8 cellular contexts compared by ENCODE assay signal in genomic region chr18:50879302-50880107, GRCh38. TPM values are rescaled to one million over a fixed set of nuclear protein-coding genes. Genes with fewer than 3 reads are reported as not detected.
A peak's percentile ranks its signal among the peaks of the same experiment; 100 is the strongest.
DNase-seq lines count a peak whose midpoint lies in the region; ATAC-seq and TF ChIP-seq lines count a peak whose summit lies in the region.

No MANE protein-coding gene starts in this region.

- peaks cover 51% of the 10 kb centered on the region for H3K79me2 ChIP-seq in GM23338 (replicated peaks; ENCODE audit: insufficient read depth)
- H3K79me2 ChIP-seq in Loucy (ENCODE audit: insufficient read depth, low read length) = peaks cover 53% of the 10 kb centered on the region
- peaks cover 8% of the 10 kb centered on the region for H3K79me2 ChIP-seq in mesendoderm (ENCODE audit: control insufficient read depth, insufficient read depth, low read length)

- TF ChIP-seq CTCF in GM23338 (conservative IDR thresholded peaks at IDR 0.05; ENCODE audit: low read depth in 2 of 2) = no peak
- TF ChIP-seq CTCF in Loucy (conservative IDR thresholded peaks at IDR 0.05; ENCODE audit: low read length) = no peak
- no peak for TF ChIP-seq CTCF in WI38 (IDR thresholded peaks at IDR 0.05; ENCODE audit: low read depth, low read length)

- H3K56ac ChIP-seq in mesendoderm (ENCODE audit: low read length) = peak overlapping the region; percentile 91

- DNase-seq in GM23338 (ENCODE audit: low spot score) (no peak), mesendoderm (peak; percentile 69), NCI-H1048 (lab: John Stamatoyannopoulos, UW) (no peak)
- DNase-seq in effector memory CD8-positive, alpha-beta T cell = peak; percentile 35 to 52 (median 40)
- DNase-seq in stimulated activated naive CD8-positive, alpha-beta T cell treated with anti-CD3 and anti-CD28 coated beads, Interleukin-15, amount 100 ng/mL, for 72 hours = peak in 1 of 2 donors; percentile 42

- peak overlapping the region; percentile 92 for H3K4me3 Mint-ChIP-seq in GM23338
- H3K4me3 Mint-ChIP-seq in effector memory CD8-positive, alpha-beta T cell = peak overlapping the region; percentile 96 to 98
- peak overlapping the region; percentile 84 to 96 for H3K4me3 Mint-ChIP-seq in stimulated activated naive CD8-positive, alpha-beta T cell treated with anti-CD3 and anti-CD28 coated beads, Interleukin-15, amount 100 ng/mL, for 72 hours

- H3K36me3 ChIP-seq in GM23338 (ENCODE audit: insufficient read depth) (no peaks in the 10 kb centered on the region), Loucy (ENCODE audit: insufficient read depth, low read length) (no peaks in the 10 kb centered on the region), mesendoderm (ENCODE audit: control insufficient read depth, insufficient read depth, low read length) (no peaks in the 10 kb centered on the region)

- H3K27ac ChIP-seq in GM23338 (ENCODE audit: low read depth) (0 out of 2 replicates have a peak overlapping the region, but pooled peaks have one; percentile 68), mesendoderm (ENCODE audit: low read depth, low read length) (peak overlapping the region; percentile 93)

- no peak overlapping the region for H2BK5ac ChIP-seq in mesendoderm (ENCODE audit: low read length)

- H3K4me1 Mint-ChIP-seq in GM23338 = peaks cover 15% of the 10 kb centered on the region
- peaks cover 19 to 27% of the 10 kb centered on the region in 2 donors for H3K4me1 Mint-ChIP-seq in effector memory CD8-positive, alpha-beta T cell (ENCODE audit: low read depth in 2 of 2)
- peaks cover 25% of the 10 kb centered on the region for H3K4me1 Mint-ChIP-seq in stimulated activated naive CD8-positive, alpha-beta T cell treated with anti-CD3 and anti-CD28 coated beads, Interleukin-15, amount 100 ng/mL, for 72 hours

- H3K23ac ChIP-seq in mesendoderm (ENCODE audit: low read length) = peak overlapping the region; percentile 45

- no peak overlapping the region for H2AK5ac ChIP-seq in mesendoderm (ENCODE audit: low read length)

- H3F3A ChIP-seq in GM23338 (replicated peaks; ENCODE audit: low read depth) (0 out of 2 replicates have a peak, but pooled peaks cover 2% of the 10 kb centered on the region), Loucy (ENCODE audit: low read depth) (no peaks in the 10 kb centered on the region)

- no CpG with 5 or more reads among the region's 61 CpGs for WGBS in mesendoderm (ENCODE audit: extremely low coverage, insufficient coverage, low lambda C conversion rate)

- H3K4me3 ChIP-seq in GM08714 (ENCODE audit: low read length) (peak overlapping the region; percentile 93), GM23338 (peak overlapping the region; percentile 91), Loucy (ENCODE audit: low read length, poor library complexity, severe bottlenecking) (peak overlapping the region; percentile 79), WI38 (ENCODE audit: low read depth, low read length) (peak overlapping the region; percentile 85), mesendoderm (ENCODE audit: low read length) (peak overlapping the region; percentile 70)

- H3K27ac Mint-ChIP-seq in GM23338 = peak overlapping the region; percentile 88
- peak overlapping the region; percentile 98 to 99 for H3K27ac Mint-ChIP-seq in effector memory CD8-positive, alpha-beta T cell
- H3K27ac Mint-ChIP-seq in stimulated activated naive CD8-positive, alpha-beta T cell treated with anti-CD3 and anti-CD28 coated beads, Interleukin-15, amount 100 ng/mL, for 72 hours = peak overlapping the region; percentile 97 to 100

- H2AFZ ChIP-seq in GM23338 (peak overlapping the region; percentile 82), Loucy (ENCODE audit: low read length) (peak overlapping the region; percentile 64)

- 0 out of 2 replicates have a peak, but pooled peaks cover 4% of the 10 kb centered on the region for H3K9me2 ChIP-seq in GM23338 (ENCODE audit: insufficient read depth)
- no peaks in the 10 kb centered on the region for H3K9me2 ChIP-seq in Loucy (replicated peaks; ENCODE audit: low read depth, low read length)

- peak overlapping the region; percentile 80 for H3K9ac ChIP-seq in Loucy (ENCODE audit: low read depth, low read length, poor library complexity, severe bottlenecking)
- peak overlapping the region; percentile 77 for H3K9ac ChIP-seq in mesendoderm (ENCODE audit: low read length)

- H3K4me2 ChIP-seq in GM23338 = peak overlapping the region; percentile 97
- peak overlapping the region; percentile 85 for H3K4me2 ChIP-seq in Loucy (ENCODE audit: low read depth, low read length, poor library complexity, severe bottlenecking)
- peak overlapping the region; percentile 81 for H3K4me2 ChIP-seq in mesendoderm (ENCODE audit: low read length)

- H2BK15ac ChIP-seq in mesendoderm (replicated peaks; ENCODE audit: low read depth) = no peak overlapping the region

- H3K18ac ChIP-seq in mesendoderm (ENCODE audit: low read length) = peak overlapping the region; percentile 72

- H3K27me3 Mint-ChIP-seq in GM23338 (ENCODE audit: insufficient read depth, low read depth, poor library complexity) = peaks cover 5% of the 10 kb centered on the region
- H3K27me3 Mint-ChIP-seq in effector memory CD8-positive, alpha-beta T cell = no peaks in the 10 kb centered on the region
- H3K27me3 Mint-ChIP-seq in stimulated activated naive CD8-positive, alpha-beta T cell treated with anti-CD3 and anti-CD28 coated beads, Interleukin-15, amount 100 ng/mL, for 72 hours = no peaks in the 10 kb centered on the region

- no peaks in the 10 kb centered on the region for H3K9me3 ChIP-seq in Loucy (ENCODE audit: insufficient read depth, low read depth, low read length)

- H3K36me3 Mint-ChIP-seq in GM23338 (ENCODE audit: low read depth) = peaks cover 3% of the 10 kb centered on the region; the same call in 2 of the 3 replicates
- H3K36me3 Mint-ChIP-seq in effector memory CD8-positive, alpha-beta T cell (ENCODE audit: insufficient read depth) = peaks cover 19% of the 10 kb centered on the region

- no peak overlapping the region for H4K8ac ChIP-seq in mesendoderm (ENCODE audit: low read depth, low read length)

- no peak overlapping the region for H4K5ac ChIP-seq in mesendoderm (ENCODE audit: low read length)

- H3K79me1 ChIP-seq in mesendoderm (ENCODE audit: low read length) = peaks cover 2% of the 10 kb centered on the region

- no peak overlapping the region for H2BK120ac ChIP-seq in mesendoderm (ENCODE audit: low read depth, low read length)

- peak overlapping the region; percentile 47 for H3K4ac ChIP-seq in mesendoderm (ENCODE audit: low read depth, low read length)

- no peaks in the 10 kb centered on the region; the same call in 2 of the 3 replicates for H3K9me3 Mint-ChIP-seq in GM23338
- no peaks in the 10 kb centered on the region for H3K9me3 Mint-ChIP-seq in effector memory CD8-positive, alpha-beta T cell
- H3K9me3 Mint-ChIP-seq in stimulated activated naive CD8-positive, alpha-beta T cell treated with anti-CD3 and anti-CD28 coated beads, Interleukin-15, amount 100 ng/mL, for 72 hours = no peaks in the 10 kb centered on the region

- H3K4me1 ChIP-seq in GM23338 (ENCODE audit: insufficient read depth) = peaks cover 17% of the 10 kb centered on the region
- peaks cover 33% of the 10 kb centered on the region for H3K4me1 ChIP-seq in Loucy (ENCODE audit: insufficient read depth, low read length, poor library complexity, severe bottlenecking)
- H3K4me1 ChIP-seq in mesendoderm (ENCODE audit: control insufficient read depth, low read depth, low read length) = peaks cover 3% of the 10 kb centered on the region

- ATAC-seq in GM23338 = peak; percentile 60; the same call in 2 of the 3 replicates
- ATAC-seq in effector memory CD8-positive, alpha-beta T cell (replicated peaks) = peak; percentile 58
- peak; percentile 36 for ATAC-seq in stimulated activated naive CD8-positive, alpha-beta T cell treated with anti-CD3 and anti-CD28 coated beads, Interleukin-15, amount 100 ng/mL, for 72 hours

- H3K27me3 ChIP-seq in GM23338 (ENCODE audit: insufficient read depth) (no peaks in the 10 kb centered on the region), Loucy (ENCODE audit: insufficient read depth, low read length, poor library complexity, severe bottlenecking) (no peaks in the 10 kb centered on the region), mesendoderm (ENCODE audit: insufficient read depth, low read length, poor library complexity) (no peaks in the 10 kb centered on the region)

- H4K20me1 ChIP-seq in GM23338 (replicated peaks; ENCODE audit: insufficient read depth) = peaks cover 16% of the 10 kb centered on the region
- H4K20me1 ChIP-seq in Loucy (ENCODE audit: insufficient read depth, low read length, poor library complexity, severe bottlenecking) = peaks cover 32% of the 10 kb centered on the region

TF ChIP-seq in GM23338, 12 proteins besides CTCF, POLR2A, EP300 and RAD21 (continues in another document):
- TF ChIP-seq NANOG (IDR thresholded peaks at IDR 0.05; ENCODE audit: borderline replicate concordance) (no peak), REST (IDR thresholded peaks at IDR 0.05; ENCODE audit: unreplicated experiment) (no peak)

RNA-seq across cellular contexts. Expression of gene ME2, which starts 0.6 kb away (rescaled TPM):
- 101 and 102 TPM in 2 replicates for total RNA-seq in GM23338 (2014; rRNA removed; shearing (Covaris generic))
- 61.0 and 62.8 TPM in 2 replicates for polyA plus RNA-seq in GM23338 (2016; fragmentation: Nextera tagmentation; extraction: Ambion mirVana)
- 41.0 TPM for polyA plus RNA-seq in mesendoderm (2013, experiment 1 of 2)
- polyA plus RNA-seq in mesendoderm (2013, experiment 2 of 2) = 42.1 TPM

RNA-seq across cellular contexts. Expression of gene MRO, which starts 59.7 kb away (rescaled TPM):
- total RNA-seq in GM23338 (2014; rRNA removed; shearing (Covaris generic)) = 0.80 and 2.0 TPM in 2 replicates
- 0.68 and 0.78 TPM in 2 replicates for polyA plus RNA-seq in GM23338 (2016; fragmentation: Nextera tagmentation; extraction: Ambion mirVana)
- polyA plus RNA-seq in mesendoderm (2013, experiment 1 of 2) = 0.25 TPM
- polyA plus RNA-seq in mesendoderm (2013, experiment 2 of 2) = 0.25 TPM

Comparison
In these comparisons a context has a peak if more than half of its experiments do, and no peak if none do; other contexts are left out.
1. DNase-seq: peak in effector memory CD8-positive, alpha-beta T cell (3 of 3) and mesendoderm (single experiment); none in GM23338 (single experiment) and NCI-H1048 (single experiment).
2. Peak in every context shown above with its lines, with median percentiles within 50 percentile points of each other: H3K4me3 ChIP-seq, ATAC-seq, H3K4me2 ChIP-seq, H3K27ac Mint-ChIP-seq and H3K4me3 Mint-ChIP-seq.